In genomic region chr10:91023708-91024438, GRCh38 we compare ENCODE assay signal across 16 cellular contexts.
DNase-seq lines count a peak whose midpoint lies in the region; ATAC-seq and TF ChIP-seq lines count a peak whose summit lies in the region.
"Had no signal": no experiment of that assay in that cellular context is flagged by ENCODE, and none has a peak within 500 bp of the region (broad histone marks: within the 10 kb centered on the region; RNA-seq: fewer than 3 reads in every experiment).

No MANE protein-coding gene starts in this region.

- no peak overlapping the region for H2BK15ac ChIP-seq in neuronal stem cell (ENCODE audit: low read length)

- H3K4me3 ChIP-seq in neuronal stem cell (ENCODE audit: low read length in 2 of 2), result no peak overlapping the region
- no peak overlapping the region for H3K4me3 ChIP-seq in uterus
- no peak overlapping the region for H3K4me3 ChIP-seq in colonic mucosa
- H3K4me3 ChIP-seq: adrenal gland, BLaER1, GM12878 had no signal

- intact Hi-C loops in left ventricle myocardium superior (cut with micrococcal nuclease), result no loop called here
- intact Hi-C loops in uterus (cut with DNase I; ENCODE audit: low total_unique reads), result no loop called here
- intact Hi-C loops in colonic mucosa (cut with DNase I), result no loop called here

- H2BK120ac ChIP-seq in neuronal stem cell (ENCODE audit: low read depth, low read length), result no peak overlapping the region

- H2AFZ ChIP-seq in neuronal stem cell (ENCODE audit: low read length), result peak overlapping the region; percentile 71

- H3K9me3 ChIP-seq in neuronal stem cell (replicated peaks in 1 of 2; ENCODE audit: control insufficient read depth in 2 of 2, insufficient read depth in 1 of 2, low read depth in 1 of 2, low read length in 2 of 2) (no peaks in the 10 kb centered on the region), uterus (no peaks in the 10 kb centered on the region), colonic mucosa (no peaks in the 10 kb centered on the region)
- H3K9me3 ChIP-seq: adrenal gland, BLaER1 had no signal

- no peak overlapping the region for H3K4me2 ChIP-seq in neuronal stem cell (ENCODE audit: insufficient read depth, low read length, poor library complexity, severe bottlenecking)
- H3K4me2 ChIP-seq: BLaER1 had no signal

- H3K4me1 ChIP-seq in neuronal stem cell (ENCODE audit: control insufficient read depth in 2 of 2, insufficient read depth in 1 of 2, low read depth in 1 of 2, low read length in 2 of 2), result peaks cover 11 to 19% of the 10 kb centered on the region in 2 donors
- H3K4me1 ChIP-seq in uterus, result no peaks in the 10 kb centered on the region
- H3K4me1 ChIP-seq in colonic mucosa, result no peaks in the 10 kb centered on the region

- no peak overlapping the region for H3K18ac ChIP-seq in neuronal stem cell (ENCODE audit: low read length)

- H3K27ac Mint-ChIP-seq in chondrocyte (ENCODE audit: unreplicated experiment), result peak overlapping the region; percentile 68
- H3K27ac Mint-ChIP-seq: activated CD8-positive, alpha-beta memory T cell treated with anti-CD3 and anti-CD28 coated beads, Interleukin-2, amount 10 ng/mL, durations not matched to agents 7 days and 5 days; memory B cell; T-helper 1 cell treated with Interleukin-12 subunit alpha and Interleukin-12 subunit beta and Interleukin-4 antibody, amounts not matched to agents 30 μg/mL and 1 μg/mL, for 36 hours had no signal

- H3K4ac ChIP-seq in neuronal stem cell (ENCODE audit: low read length), result no peak overlapping the region

- no peak overlapping the region for H4K8ac ChIP-seq in neuronal stem cell (ENCODE audit: low read depth, low read length)

- H2AK5ac ChIP-seq in neuronal stem cell (ENCODE audit: low read depth, low read length), result no peak overlapping the region

- DNase-seq in chondrocyte (ENCODE audit: low spot score) (no peak), left ventricle myocardium superior (no peak), neuronal stem cell (ENCODE audit: low spot score) (no peak), uterus (no peak), colonic mucosa (no peak)
- DNase-seq in activated T-cell treated with anti-CD3 and anti-CD28 coated beads, Interleukin-2, amount 50 U/mL, for 48 hours, result no peak
- no peak for DNase-seq in activated CD4-positive, alpha-beta T cell treated with anti-CD3 and anti-CD28 coated beads for 4 hours
- DNase-seq: activated CD4-positive, CD25-positive, alpha-beta regulatory T cell treated with anti-CD3 and anti-CD28 coated beads, Interleukin-2, amount 50 U/mL, for 72 hours; activated CD8-positive, alpha-beta memory T cell treated with anti-CD3 and anti-CD28 coated beads, Interleukin-2, amount 10 ng/mL, durations not matched to agents 7 days and 5 days; adrenal gland; NCI-H187 treated with DMSO at 0.1 percent for 48 hours; stimulated activated CD4-positive, alpha-beta T cell treated with anti-CD3 and anti-CD28 coated beads, Interleukin-4, amount 100 ng/mL, for 24 hours had no signal

- H3K4me3 Mint-ChIP-seq in chondrocyte (ENCODE audit: unreplicated experiment), result no peak overlapping the region
- H3K4me3 Mint-ChIP-seq: activated CD8-positive, alpha-beta memory T cell treated with anti-CD3 and anti-CD28 coated beads, Interleukin-2, amount 10 ng/mL, durations not matched to agents 7 days and 5 days; memory B cell; T-helper 1 cell treated with Interleukin-12 subunit alpha and Interleukin-12 subunit beta and Interleukin-4 antibody, amounts not matched to agents 30 μg/mL and 1 μg/mL, for 36 hours had no signal

- H3K4me1 Mint-ChIP-seq in chondrocyte (ENCODE audit: low read depth), result peaks cover 37% of the 10 kb centered on the region
- H3K4me1 Mint-ChIP-seq: activated CD8-positive, alpha-beta memory T cell treated with anti-CD3 and anti-CD28 coated beads, Interleukin-2, amount 10 ng/mL, durations not matched to agents 7 days and 5 days had no signal

- no peak overlapping the region for H2BK5ac ChIP-seq in neuronal stem cell (ENCODE audit: low read length)

- H3K79me1 ChIP-seq in neuronal stem cell (ENCODE audit: low read depth, low read length), result no peaks in the 10 kb centered on the region

- no peak overlapping the region for H4K91ac ChIP-seq in neuronal stem cell (ENCODE audit: low read depth, low read length, poor library complexity)

- H3K23ac ChIP-seq in neuronal stem cell (ENCODE audit: low read depth, low read length, poor library complexity), result no peak overlapping the region

- WGBS in neuronal stem cell (ENCODE audit: extremely low coverage in 2 of 2, insufficient read length in 2 of 2, insufficient replicate concordance in 1 of 2), 2 donors, result no CpG with 5 or more reads among the region's 7 CpGs

- H3K27ac ChIP-seq in neuronal stem cell (replicated peaks; ENCODE audit: low read length) (no peak overlapping the region), uterus (peak overlapping the region; percentile 27 to 40), colonic mucosa (no peak overlapping the region)
- H3K27ac ChIP-seq: BLaER1 had no signal

- TF ChIP-seq CTCF in chondrocyte (IDR thresholded peaks at IDR 0.05) (no peak), uterus (IDR thresholded peaks at IDR 0.05) (no peak), colonic mucosa (IDR thresholded peaks at IDR 0.05) (no peak)

- H2BK12ac ChIP-seq in neuronal stem cell (ENCODE audit: low read length), result no peak overlapping the region

- no peaks in the 10 kb centered on the region for H3K27me3 ChIP-seq in neuronal stem cell (ENCODE audit: control insufficient read depth in 3 of 3, insufficient read depth in 3 of 3, low read depth in 1 of 3, low read length in 3 of 3)
- H3K27me3 ChIP-seq in uterus, result no peaks in the 10 kb centered on the region
- H3K27me3 ChIP-seq in colonic mucosa, result no peaks in the 10 kb centered on the region
- H3K27me3 ChIP-seq: adrenal gland, BLaER1 had no signal

- H3K14ac ChIP-seq in neuronal stem cell (ENCODE audit: low read length), result no peak overlapping the region

- peak; percentile 81 for ATAC-seq in left ventricle myocardium superior
- ATAC-seq: activated CD8-positive, alpha-beta memory T cell treated with anti-CD3 and anti-CD28 coated beads, Interleukin-2, amount 10 ng/mL, durations not matched to agents 7 days and 5 days; GM12878 had no signal

- H3K36me3 ChIP-seq in neuronal stem cell (replicated peaks in 1 of 2; ENCODE audit: control insufficient read depth in 2 of 2, insufficient read depth in 2 of 2, low read length in 2 of 2) (no peaks in the 10 kb centered on the region), uterus (no peaks in the 10 kb centered on the region), colonic mucosa (no peaks in the 10 kb centered on the region)
- H3K36me3 ChIP-seq: adrenal gland, BLaER1 had no signal

- H3K9ac ChIP-seq in neuronal stem cell (ENCODE audit: low read depth, low read length, poor library complexity), result no peak overlapping the region
- H3K9ac ChIP-seq in colonic mucosa (ENCODE audit: low read depth in 2 of 2, low read length in 2 of 2), result no peak overlapping the region
- H3K9ac ChIP-seq: BLaER1 had no signal

- no peak for TF ChIP-seq POLR2A in uterus (IDR thresholded peaks at IDR 0.05)

- H3K27me3 Mint-ChIP-seq in chondrocyte (ENCODE audit: low read depth), result no peaks in the 10 kb centered on the region

- peaks cover 2% of the 10 kb centered on the region for H3K36me3 Mint-ChIP-seq in chondrocyte (ENCODE audit: low read depth)
- H3K36me3 Mint-ChIP-seq: activated CD8-positive, alpha-beta memory T cell treated with anti-CD3 and anti-CD28 coated beads, Interleukin-2, amount 10 ng/mL, durations not matched to agents 7 days and 5 days had no signal

- peaks cover 6% of the 10 kb centered on the region for H3K9me3 Mint-ChIP-seq in chondrocyte (ENCODE audit: low read depth)
- H3K9me3 Mint-ChIP-seq: T-helper 1 cell treated with Interleukin-12 subunit alpha and Interleukin-12 subunit beta and Interleukin-4 antibody, amounts not matched to agents 30 μg/mL and 1 μg/mL, for 36 hours had no signal

Comparison
In these comparisons a context has a peak if more than half of its experiments do, and no peak if none do; other contexts are left out.
1. H3K27ac ChIP-seq: peak in uterus (2 of 2); none in neuronal stem cell (single experiment) and colonic mucosa (single experiment).